19 cellular contexts compared by ENCODE assay signal in genomic region chr6:136914947-136915346, GRCh38. TPM values are rescaled to one million over a fixed set of nuclear protein-coding genes. Genes with fewer than 3 reads are reported as not detected.
DNase-seq lines count a peak whose midpoint lies in the region; ATAC-seq and TF ChIP-seq lines count a peak whose summit lies in the region.
"Had no signal": no experiment of that assay in that cellular context is flagged by ENCODE, and none has a peak within 500 bp of the region (broad histone marks: within the 10 kb centered on the region; RNA-seq: fewer than 3 reads in every experiment).

No MANE protein-coding gene starts in this region.

- H3K4me3 Mint-ChIP-seq in activated CD8-positive, alpha-beta T cell treated with anti-CD3 and anti-CD28 coated beads, Interleukin-2, amount 10 ng/mL, durations not matched to agents 7 days and 5 days, result no peak overlapping the region
- no peak overlapping the region for H3K4me3 Mint-ChIP-seq in activated CD8-positive, alpha-beta T cell treated with anti-CD3 and anti-CD28 coated beads for 36 hours
- H3K4me3 Mint-ChIP-seq in natural killer cell, result no peak overlapping the region
- no peak overlapping the region for H3K4me3 Mint-ChIP-seq in natural killer cell treated with Interleukin-12 subunit alpha and Interleukin-12 subunit beta and Interleukin-15 and Interleukin-18, amount 100 ng/mL, for 72 hours
- H3K4me3 Mint-ChIP-seq: B cell; CD4-positive, alpha-beta T cell; CD8-positive, alpha-beta T cell had no signal

- no peak for TF ChIP-seq POLR2A in GM18505 (IDR thresholded peaks at IDR 0.05; ENCODE audit: borderline replicate concordance, extremely low read depth, insufficient read depth, insufficient read length)

- CTCF ChIA-PET in activated CD8-positive, alpha-beta T cell treated with anti-CD3 and anti-CD28 coated beads, Interleukin-2, amount 10 ng/mL, durations not matched to agents 7 days and 5 days (lab: Charles Lee), result no interaction called here
- CTCF ChIA-PET in activated CD8-positive, alpha-beta T cell treated with anti-CD3 and anti-CD28 coated beads for 36 hours (lab: Charles Lee), result no interaction called here

- no peak for TF ChIP-seq CTCF in activated CD8-positive, alpha-beta T cell treated with anti-CD3 and anti-CD28 coated beads for 36 hours (IDR thresholded peaks at IDR 0.05)
- no peak for TF ChIP-seq CTCF in natural killer cell (IDR thresholded peaks at IDR 0.05)

- intact Hi-C loops in activated CD8-positive, alpha-beta T cell treated with anti-CD3 and anti-CD28 coated beads for 36 hours (cut with micrococcal nuclease), result no loop called here
- intact Hi-C loops in natural killer cell (cut with micrococcal nuclease), result no loop called here

- H3K36me3 Mint-ChIP-seq in activated CD8-positive, alpha-beta T cell treated with anti-CD3 and anti-CD28 coated beads, Interleukin-2, amount 10 ng/mL, durations not matched to agents 7 days and 5 days (ENCODE audit: low read depth), result no peaks in the 10 kb centered on the region
- peaks cover 9% of the 10 kb centered on the region for H3K36me3 Mint-ChIP-seq in activated CD8-positive, alpha-beta T cell treated with anti-CD3 and anti-CD28 coated beads for 36 hours (ENCODE audit: low read depth)
- no peaks in the 10 kb centered on the region for H3K36me3 Mint-ChIP-seq in natural killer cell
- H3K36me3 Mint-ChIP-seq in natural killer cell treated with Interleukin-12 subunit alpha and Interleukin-12 subunit beta and Interleukin-15 and Interleukin-18, amount 100 ng/mL, for 72 hours, result peaks cover 25% of the 10 kb centered on the region

- no peak for DNase-seq in activated CD8-positive, alpha-beta T cell treated with anti-CD3 and anti-CD28 coated beads, Interleukin-2, amount 10 ng/mL, durations not matched to agents 7 days and 5 days
- no peak for DNase-seq in activated CD8-positive, alpha-beta T cell treated with anti-CD3 and anti-CD28 coated beads for 36 hours
- no peak for DNase-seq in natural killer cell
- no peak for DNase-seq in natural killer cell treated with Interleukin-12 subunit alpha and Interleukin-12 subunit beta and Interleukin-15 and Interleukin-18, amount 100 ng/mL, for 72 hours (ENCODE audit: low spot score)
- DNase-seq: AML-193; Caco-2; Calu3; CD4-positive, alpha-beta T cell; CD8-positive, alpha-beta T cell; DMS79 treated with DMSO at 0.1 percent for 48 hours; EL; GDM1 had no signal

- no peak overlapping the region for H3K27ac Mint-ChIP-seq in activated CD8-positive, alpha-beta T cell treated with anti-CD3 and anti-CD28 coated beads, Interleukin-2, amount 10 ng/mL, durations not matched to agents 7 days and 5 days
- no peak overlapping the region for H3K27ac Mint-ChIP-seq in activated CD8-positive, alpha-beta T cell treated with anti-CD3 and anti-CD28 coated beads for 36 hours
- no peak overlapping the region for H3K27ac Mint-ChIP-seq in natural killer cell
- H3K27ac Mint-ChIP-seq in natural killer cell treated with Interleukin-12 subunit alpha and Interleukin-12 subunit beta and Interleukin-15 and Interleukin-18, amount 100 ng/mL, for 72 hours, result no peak overlapping the region
- H3K27ac Mint-ChIP-seq: B cell; CD4-positive, alpha-beta T cell; CD8-positive, alpha-beta T cell had no signal

- H3K9me3 Mint-ChIP-seq in activated CD8-positive, alpha-beta T cell treated with anti-CD3 and anti-CD28 coated beads, Interleukin-2, amount 10 ng/mL, durations not matched to agents 7 days and 5 days (ENCODE audit: insufficient read depth), result no peaks in the 10 kb centered on the region
- no peaks in the 10 kb centered on the region for H3K9me3 Mint-ChIP-seq in activated CD8-positive, alpha-beta T cell treated with anti-CD3 and anti-CD28 coated beads for 36 hours
- H3K9me3 Mint-ChIP-seq in natural killer cell, result no peaks in the 10 kb centered on the region
- H3K9me3 Mint-ChIP-seq in natural killer cell treated with Interleukin-12 subunit alpha and Interleukin-12 subunit beta and Interleukin-15 and Interleukin-18, amount 100 ng/mL, for 72 hours, result no peaks in the 10 kb centered on the region
- H3K9me3 Mint-ChIP-seq: CD4-positive, alpha-beta T cell; CD8-positive, alpha-beta T cell had no signal

- H3K4me1 Mint-ChIP-seq in activated CD8-positive, alpha-beta T cell treated with anti-CD3 and anti-CD28 coated beads, Interleukin-2, amount 10 ng/mL, durations not matched to agents 7 days and 5 days (ENCODE audit: low read depth), result peaks cover 7% of the 10 kb centered on the region
- H3K4me1 Mint-ChIP-seq in activated CD8-positive, alpha-beta T cell treated with anti-CD3 and anti-CD28 coated beads for 36 hours (ENCODE audit: low read depth), result no peaks in the 10 kb centered on the region
- H3K4me1 Mint-ChIP-seq in natural killer cell, result peaks cover 5 to 9% of the 10 kb centered on the region in 2 donors
- H3K4me1 Mint-ChIP-seq in natural killer cell treated with Interleukin-12 subunit alpha and Interleukin-12 subunit beta and Interleukin-15 and Interleukin-18, amount 100 ng/mL, for 72 hours (ENCODE audit: low read depth in 2 of 2), result peaks cover 3% of the 10 kb centered on the region in 2 donors
- H3K4me1 Mint-ChIP-seq: B cell had no signal

- H3K27me3 Mint-ChIP-seq in activated CD8-positive, alpha-beta T cell treated with anti-CD3 and anti-CD28 coated beads, Interleukin-2, amount 10 ng/mL, durations not matched to agents 7 days and 5 days (ENCODE audit: low read depth), result peaks cover 17% of the 10 kb centered on the region
- H3K27me3 Mint-ChIP-seq in activated CD8-positive, alpha-beta T cell treated with anti-CD3 and anti-CD28 coated beads for 36 hours, result peaks cover 9% of the 10 kb centered on the region
- peaks cover 6 to 14% of the 10 kb centered on the region in 2 donors for H3K27me3 Mint-ChIP-seq in natural killer cell (ENCODE audit: low read depth in 2 of 2)
- peaks cover 8 to 16% of the 10 kb centered on the region in 2 donors for H3K27me3 Mint-ChIP-seq in natural killer cell treated with Interleukin-12 subunit alpha and Interleukin-12 subunit beta and Interleukin-15 and Interleukin-18, amount 100 ng/mL, for 72 hours

- ATAC-seq in activated CD8-positive, alpha-beta T cell treated with anti-CD3 and anti-CD28 coated beads, Interleukin-2, amount 10 ng/mL, durations not matched to agents 7 days and 5 days, result peak; percentile 49
- no peak for ATAC-seq in activated CD8-positive, alpha-beta T cell treated with anti-CD3 and anti-CD28 coated beads for 36 hours
- ATAC-seq in natural killer cell, result peak in 2 of 3 donors; percentile 54 to 71
- no peak for ATAC-seq in natural killer cell treated with Interleukin-12 subunit alpha and Interleukin-12 subunit beta and Interleukin-15 and Interleukin-18, amount 100 ng/mL, for 72 hours
- ATAC-seq in GM18505 (IDR thresholded peaks at IDR 0.05; ENCODE audit: unreplicated experiment), result no peak
- ATAC-seq: A549; CD8-positive, alpha-beta T cell; GM12878 had no signal

- POLR2A ChIA-PET in activated CD8-positive, alpha-beta T cell treated with anti-CD3 and anti-CD28 coated beads, Interleukin-2, amount 10 ng/mL, durations not matched to agents 7 days and 5 days (lab: Charles Lee), result no interaction called here
- POLR2A ChIA-PET in activated CD8-positive, alpha-beta T cell treated with anti-CD3 and anti-CD28 coated beads for 36 hours (lab: Charles Lee), result no interaction called here

RNA-seq across cellular contexts. Expression of gene SLC35D3, which starts 7.2 kb away (rescaled TPM):
- total RNA-seq in activated CD8-positive, alpha-beta T cell treated with anti-CD3 and anti-CD28 coated beads, Interleukin-2, amount 10 ng/mL, durations not matched to agents 7 days and 5 days, result not detected
- not detected for total RNA-seq in activated CD8-positive, alpha-beta T cell treated with anti-CD3 and anti-CD28 coated beads for 36 hours
- under 1 TPM in 1 of 3 donors, not detected in 2; 0.28 TPM for total RNA-seq in natural killer cell
- total RNA-seq in natural killer cell treated with Interleukin-12 subunit alpha and Interleukin-12 subunit beta and Interleukin-15 and Interleukin-18, amount 100 ng/mL, for 72 hours, result not detected
- total RNA-seq: A172; B cell; Calu3; CD4-positive, alpha-beta T cell; CD8-positive, alpha-beta T cell; Daoy; G401; GM12878 had no signal

Comparison
In these comparisons a context has a peak if more than half of its experiments do, and no peak if none do; other contexts are left out.
1. ATAC-seq: peak in activated CD8-positive, alpha-beta T cell treated with anti-CD3 and anti-CD28 coated beads, Interleukin-2, amount 10 ng/mL, durations not matched to agents 7 days and 5 days (single experiment) and natural killer cell (2 of 3); none in activated CD8-positive, alpha-beta T cell treated with anti-CD3 and anti-CD28 coated beads for 36 hours (single experiment), natural killer cell treated with Interleukin-12 subunit alpha and Interleukin-12 subunit beta and Interleukin-15 and Interleukin-18, amount 100 ng/mL, for 72 hours (0 of 2) and GM18505 (single experiment).